ENCODE assay signal across 19 cellular contexts in the genomic region with DNA sequence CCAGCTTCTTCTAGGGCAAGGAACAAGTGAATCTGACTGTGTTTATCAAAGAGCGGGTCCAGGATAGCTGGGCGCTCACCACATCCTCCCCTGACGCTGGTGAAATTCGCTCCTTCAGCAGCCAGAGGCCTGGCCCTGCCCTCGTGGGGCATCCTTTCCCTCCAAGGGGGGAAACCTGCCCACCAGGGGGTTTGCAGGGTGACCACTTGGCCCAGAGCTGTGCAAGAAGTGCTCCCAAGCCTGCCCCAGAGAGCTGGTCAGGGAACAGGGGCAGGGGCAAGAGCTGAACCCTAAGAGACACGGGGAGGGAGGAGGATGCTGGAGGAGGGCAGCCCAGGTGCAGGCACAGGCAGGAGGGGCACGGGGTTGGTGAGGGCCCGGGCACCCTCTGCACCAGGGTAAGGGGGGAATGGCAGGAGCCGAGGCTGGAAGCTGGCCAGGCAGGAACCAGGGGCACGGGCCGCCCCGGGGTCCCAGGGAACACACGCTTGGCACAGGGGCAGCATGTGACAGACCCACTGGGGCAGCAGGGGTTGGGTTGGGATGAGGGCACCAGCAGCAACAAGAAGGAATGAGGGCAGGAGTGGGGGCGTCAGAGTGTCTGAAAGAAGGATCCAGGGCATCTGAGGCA. TPM values are rescaled to one million over a fixed set of nuclear protein-coding genes. Genes with fewer than 3 reads are reported as not detected.
DNase-seq lines count a peak whose midpoint lies in the region; ATAC-seq, FAIRE-seq and TF ChIP-seq lines count a peak whose summit lies in the region.
"Had no signal": no experiment of that assay in that cellular context is flagged by ENCODE, and none has a peak within 500 bp of the region (broad histone marks: within the 10 kb centered on the region; RNA-seq: fewer than 3 reads in every experiment).

No MANE protein-coding gene starts in this region.

- TF ChIP-seq POLR2A in HepG2 (IDR thresholded peaks at IDR 0.05; ENCODE audit: insufficient read depth in 1 of 2, low read depth in 2 of 2, low read length in 2 of 2): no peak

- peaks cover 2 to 76% of the 10 kb centered on the region in 2 experiments for H3K27me3 ChIP-seq in HepG2 (ENCODE audit: control insufficient read depth in 1 of 2, insufficient read depth in 2 of 2, low read length in 2 of 2)

- H3K27ac ChIP-seq in HepG2 (ENCODE audit: extremely low read length, insufficient read depth, low read length): no peak overlapping the region

- TF ChIP-seq CTCF in HepG2 (CRISPR knock-in tag; IDR thresholded peaks at IDR 0.05): no peak

- no TSS peak for BruUV-seq in HepG2 (replicated peaks; lab: Mats Ljungman, UMichigan)

- H3K4me3 ChIP-seq in HepG2 (replicated peaks in 1 of 3; ENCODE audit: insufficient read depth in 1 of 3, low read depth in 2 of 3, low read length in 3 of 3): no peak overlapping the region

- no peak overlapping the region for H2AFZ ChIP-seq in HepG2 (ENCODE audit: low read length)

- DNase-seq in activated effector memory CD4-positive, alpha-beta T cell treated with anti-CD3 and anti-CD28 coated beads, Interleukin-2, amount 50 U/mL, for 16 hours: peak; percentile 63
- no peak for DNase-seq in activated effector memory CD4-positive, alpha-beta T cell treated with Interleukin-2 at 50 U/mL for 16 hours
- DNase-seq in activated CD8-positive, alpha-beta memory T cell treated with anti-CD3 and anti-CD28 coated beads, Interleukin-2, amount 50 U/mL, for 48 hours: peak; percentile 55
- DNase-seq in HepG2 (ENCODE audit: low spot score): no peak
- no peak for DNase-seq in activated T-helper 1 cell treated with anti-CD3 and anti-CD28 coated beads, Interleukin-12 subunit alpha, Interleukin-12 subunit beta, Interleukin-2, Interleukin-4 antibody, amounts not matched to agents 30 ng/mL and 10 ng/mL and 1 ng/mL, durations not matched to agents 14 hours and 24 hours and 36 hours (ENCODE audit: low spot score)
- DNase-seq: CD4-positive, alpha-beta memory T cell; naive B cell; NCI-H526 treated with DMSO at 0.1 percent for 48 hours; small intestine; stimulated activated CD4-positive, alpha-beta T cell treated with anti-CD3 and anti-CD28 coated beads, Interleukin-4, amount 100 ng/mL, for 1 hour had no signal

- POLR2A ChIA-PET in HepG2 (lab: Yijun Ruan, JAX): no interaction called here

- WGBS in HepG2 (ENCODE audit: low lambda C conversion rate): 45% methylated on average over 13 of the region's 14 CpGs

- H3K9me3 Mint-ChIP-seq in stimulated activated memory B cell treated with anti-CD40 and anti-IgM and Interleukin-4, amounts not matched to agents 10 μg/mL and 1 μg/mL and 100 μg/mL, for 72 hours: no peaks in the 10 kb centered on the region
- no peaks in the 10 kb centered on the region for H3K9me3 Mint-ChIP-seq in activated T-helper 1 cell treated with anti-CD3 and anti-CD28 coated beads, Interleukin-12 subunit alpha, Interleukin-12 subunit beta, Interleukin-2, Interleukin-4 antibody, amounts not matched to agents 30 ng/mL and 10 ng/mL and 1 ng/mL, durations not matched to agents 14 hours and 24 hours and 36 hours
- H3K9me3 Mint-ChIP-seq: activated naive CD4-positive, alpha-beta T cell treated with anti-CD3 and anti-CD28 coated beads, Interleukin-2, amount 10 ng/mL, durations not matched to agents 7 days and 5 days; CD4-positive, alpha-beta memory T cell; memory B cell; naive B cell had no signal

- intact Hi-C loops in HepG2 (cut with micrococcal nuclease; ENCODE audit: unreplicated experiment): no loop called here
- intact Hi-C loops in activated T-helper 1 cell treated with anti-CD3 and anti-CD28 coated beads, Interleukin-12 subunit alpha, Interleukin-12 subunit beta, Interleukin-2, Interleukin-4 antibody, amounts not matched to agents 30 ng/mL and 10 ng/mL and 1 ng/mL, durations not matched to agents 14 hours and 24 hours and 36 hours (cut with micrococcal nuclease): no loop called here

- H3K4me1 ChIP-seq in HepG2 (ENCODE audit: insufficient read depth, low read length): no peaks in the 10 kb centered on the region

- no peak for FAIRE-seq in HepG2 (lab: Jason Lieb, UNC)
- FAIRE-seq: islet of Langerhans, small intestine had no signal

- CTCF ChIA-PET in HepG2 (lab: Yijun Ruan, JAX; ENCODE audit: low intra/inter-chr PET ratio, low total read pairs): no interaction called here

- H3K9me3 ChIP-seq in HepG2 (ENCODE audit: low read length): no peaks in the 10 kb centered on the region

- H3K4me2 ChIP-seq in HepG2 (ENCODE audit: low read depth, low read length): no peak overlapping the region

- no peak for ATAC-seq in HepG2
- ATAC-seq in stimulated activated memory B cell treated with anti-CD40 and anti-IgM and Interleukin-4, amounts not matched to agents 10 μg/mL and 1 μg/mL and 100 μg/mL, for 72 hours: no peak
- no peak for ATAC-seq in GM19324 (IDR thresholded peaks at IDR 0.05; ENCODE audit: low FRiP score, unreplicated experiment)
- ATAC-seq in GM18520 (IDR thresholded peaks at IDR 0.05; ENCODE audit: unreplicated experiment): no peak
- ATAC-seq: Right ventricle myocardium inferior had no signal

- H3K4me1 Mint-ChIP-seq in stimulated activated memory B cell treated with anti-CD40 and anti-IgM and Interleukin-4, amounts not matched to agents 10 μg/mL and 1 μg/mL and 100 μg/mL, for 72 hours: peaks cover 46% of the 10 kb centered on the region
- peaks cover 39% of the 10 kb centered on the region for H3K4me1 Mint-ChIP-seq in activated T-helper 1 cell treated with anti-CD3 and anti-CD28 coated beads, Interleukin-12 subunit alpha, Interleukin-12 subunit beta, Interleukin-2, Interleukin-4 antibody, amounts not matched to agents 30 ng/mL and 10 ng/mL and 1 ng/mL, durations not matched to agents 14 hours and 24 hours and 36 hours (ENCODE audit: low read depth)

- H4K20me1 ChIP-seq in HepG2 (ENCODE audit: insufficient read depth, low read length): no peaks in the 10 kb centered on the region

- in situ Hi-C loops in HepG2 (cut with HindIII; ENCODE audit: extremely low pct_ligation_motif_present, low pct_unique_long_range_greater_than_20kb): no loop called here

- H3K9ac ChIP-seq in HepG2 (ENCODE audit: insufficient read depth, low read depth, low read length): no peak overlapping the region

- H3K4me3 Mint-ChIP-seq in stimulated activated memory B cell treated with anti-CD40 and anti-IgM and Interleukin-4, amounts not matched to agents 10 μg/mL and 1 μg/mL and 100 μg/mL, for 72 hours: no peak overlapping the region
- H3K4me3 Mint-ChIP-seq in activated T-helper 1 cell treated with anti-CD3 and anti-CD28 coated beads, Interleukin-12 subunit alpha, Interleukin-12 subunit beta, Interleukin-2, Interleukin-4 antibody, amounts not matched to agents 30 ng/mL and 10 ng/mL and 1 ng/mL, durations not matched to agents 14 hours and 24 hours and 36 hours: no peak overlapping the region
- H3K4me3 Mint-ChIP-seq: activated naive CD4-positive, alpha-beta T cell treated with anti-CD3 and anti-CD28 coated beads, Interleukin-2, amount 10 ng/mL, durations not matched to agents 7 days and 5 days; memory B cell had no signal

- H3K27ac Mint-ChIP-seq in stimulated activated memory B cell treated with anti-CD40 and anti-IgM and Interleukin-4, amounts not matched to agents 10 μg/mL and 1 μg/mL and 100 μg/mL, for 72 hours: peak overlapping the region; percentile 94
- H3K27ac Mint-ChIP-seq in activated T-helper 1 cell treated with anti-CD3 and anti-CD28 coated beads, Interleukin-12 subunit alpha, Interleukin-12 subunit beta, Interleukin-2, Interleukin-4 antibody, amounts not matched to agents 30 ng/mL and 10 ng/mL and 1 ng/mL, durations not matched to agents 14 hours and 24 hours and 36 hours: no peak overlapping the region
- H3K27ac Mint-ChIP-seq: activated naive CD4-positive, alpha-beta T cell treated with anti-CD3 and anti-CD28 coated beads, Interleukin-2, amount 10 ng/mL, durations not matched to agents 7 days and 5 days; memory B cell; naive B cell; progenitor cell of endocrine pancreas had no signal

- H3K27me3 Mint-ChIP-seq in stimulated activated memory B cell treated with anti-CD40 and anti-IgM and Interleukin-4, amounts not matched to agents 10 μg/mL and 1 μg/mL and 100 μg/mL, for 72 hours: peaks cover 13% of the 10 kb centered on the region
- H3K27me3 Mint-ChIP-seq in activated T-helper 1 cell treated with anti-CD3 and anti-CD28 coated beads, Interleukin-12 subunit alpha, Interleukin-12 subunit beta, Interleukin-2, Interleukin-4 antibody, amounts not matched to agents 30 ng/mL and 10 ng/mL and 1 ng/mL, durations not matched to agents 14 hours and 24 hours and 36 hours (ENCODE audit: insufficient read depth): peaks cover 31% of the 10 kb centered on the region
- H3K27me3 Mint-ChIP-seq: memory B cell had no signal

- TF ChIP-seq EP300 in HepG2 (IDR thresholded peaks at IDR 0.05; ENCODE audit: low read depth in 2 of 2, low read length in 2 of 2): no peak
- no peak for TF ChIP-seq EP300 in HepG2 (CRISPR knock-in tag; IDR thresholded peaks at IDR 0.05; ENCODE audit: borderline replicate concordance)

- no peaks in the 10 kb centered on the region for H3K36me3 Mint-ChIP-seq in stimulated activated memory B cell treated with anti-CD40 and anti-IgM and Interleukin-4, amounts not matched to agents 10 μg/mL and 1 μg/mL and 100 μg/mL, for 72 hours
- H3K36me3 Mint-ChIP-seq in activated T-helper 1 cell treated with anti-CD3 and anti-CD28 coated beads, Interleukin-12 subunit alpha, Interleukin-12 subunit beta, Interleukin-2, Interleukin-4 antibody, amounts not matched to agents 30 ng/mL and 10 ng/mL and 1 ng/mL, durations not matched to agents 14 hours and 24 hours and 36 hours (ENCODE audit: low read depth): no peaks in the 10 kb centered on the region
- H3K36me3 Mint-ChIP-seq: activated naive CD4-positive, alpha-beta T cell treated with anti-CD3 and anti-CD28 coated beads, Interleukin-2, amount 10 ng/mL, durations not matched to agents 7 days and 5 days; CD4-positive, alpha-beta memory T cell; naive B cell had no signal

- H3K79me2 ChIP-seq in HepG2 (ENCODE audit: insufficient read depth, low read length): no peaks in the 10 kb centered on the region

- H3K36me3 ChIP-seq in HepG2 (replicated peaks in 1 of 2; ENCODE audit: control insufficient read depth in 1 of 2, insufficient read depth in 2 of 2, low read length in 2 of 2): no peaks in the 10 kb centered on the region

- no peak for TF ChIP-seq RAD21 in HepG2 (CRISPR knock-in tag; IDR thresholded peaks at IDR 0.05)

RNA-seq across cellular contexts. Expression of a gene that starts 2.8 kb away (rescaled TPM):
- not detected in 2 replicates for total RNA-seq in HepG2 (2016; rRNA removed; fragmentation: Illumina TruSeq; extraction: Trizol)
- not detected in 2 replicates for total RNA-seq in HepG2 (2016; cell fraction: cytosol; rRNA removed; fragmentation: Illumina TruSeq; extraction: Trizol; ENCODE audit: low read depth)
- 0.04 TPM in 1 of 2 replicates, not detected in the other for total RNA-seq in HepG2 (2016; cell fraction: insoluble cytoplasmic fraction; rRNA removed; fragmentation: Illumina TruSeq; extraction: Trizol)
- not detected in 2 replicates for total RNA-seq in HepG2 (2016; cell fraction: membrane; rRNA removed; fragmentation: Illumina TruSeq; extraction: Trizol)
- total RNA-seq in HepG2 (2016; cell fraction: nucleus; rRNA removed; fragmentation: Illumina TruSeq; extraction: Trizol): not detected in 2 replicates
- not detected in 2 replicates for polyA plus RNA-seq in HepG2 (2011; rRNA removed)
- 0.04 TPM in 1 of 2 replicates, not detected in the other for polyA plus RNA-seq in HepG2 (2011; cell fraction: cytosol; rRNA removed)
- 0.05 and 0.06 TPM in 2 replicates for polyA plus RNA-seq in HepG2 (2011; cell fraction: nucleus; rRNA removed)
- polyA plus RNA-seq in HepG2 (2012): not detected in 2 replicates
- polyA plus RNA-seq in HepG2 (2016; cell fraction: cytosol; fragmentation: Illumina TruSeq; extraction: Trizol; ENCODE audit: low read depth): not detected in 2 replicates
- polyA plus RNA-seq in HepG2 (2016; cell fraction: insoluble cytoplasmic fraction; fragmentation: Illumina TruSeq; extraction: Trizol; ENCODE audit: low read depth): not detected in 2 replicates
- not detected in 2 replicates for polyA plus RNA-seq in HepG2 (2016; cell fraction: membrane; fragmentation: Illumina TruSeq; extraction: Trizol; ENCODE audit: low read depth)
- polyA plus RNA-seq in HepG2 (2016; cell fraction: nucleus; fragmentation: Illumina TruSeq; extraction: Trizol; ENCODE audit: insufficient read depth, low read depth): 0.18 TPM in 1 of 2 replicates, not detected in the other
- 0.09 and 0.14 TPM in 2 replicates for polyA minus RNA-seq in HepG2 (2011; rRNA and poly(A)+ RNA removed; ENCODE audit: low replicate concordance)
- not detected in 2 replicates for polyA minus RNA-seq in HepG2 (2011; cell fraction: cytosol; rRNA and poly(A)+ RNA removed)
- not detected in 2 replicates for polyA minus RNA-seq in HepG2 (2011; cell fraction: nucleus; rRNA and poly(A)+ RNA removed)
- total RNA-seq in activated T-helper 1 cell treated with anti-CD3 and anti-CD28 coated beads, Interleukin-12 subunit alpha, Interleukin-12 subunit beta, Interleukin-2, Interleukin-4 antibody, amounts not matched to agents 30 ng/mL and 10 ng/mL and 1 ng/mL, durations not matched to agents 14 hours and 24 hours and 36 hours: 0.13 and 0.29 TPM in 2 replicates
- total RNA-seq: progenitor cell of endocrine pancreas, Right ventricle myocardium inferior had no signal
- polyA plus RNA-seq: AG04450 had no signal

Comparison
In these comparisons a context has a peak if more than half of its experiments do, and no peak if none do; other contexts are left out.
1. DNase-seq: peak in activated effector memory CD4-positive, alpha-beta T cell treated with anti-CD3 and anti-CD28 coated beads, Interleukin-2, amount 50 U/mL, for 16 hours (single experiment) and activated CD8-positive, alpha-beta memory T cell treated with anti-CD3 and anti-CD28 coated beads, Interleukin-2, amount 50 U/mL, for 48 hours (single experiment); none in activated effector memory CD4-positive, alpha-beta T cell treated with Interleukin-2 at 50 U/mL for 16 hours (single experiment), HepG2 (single experiment) and activated T-helper 1 cell treated with anti-CD3 and anti-CD28 coated beads, Interleukin-12 subunit alpha, Interleukin-12 subunit beta, Interleukin-2, Interleukin-4 antibody, amounts not matched to agents 30 ng/mL and 10 ng/mL and 1 ng/mL, durations not matched to agents 14 hours and 24 hours and 36 hours (single experiment).